7 cellular contexts compared by ENCODE assay signal in the genomic region with DNA sequence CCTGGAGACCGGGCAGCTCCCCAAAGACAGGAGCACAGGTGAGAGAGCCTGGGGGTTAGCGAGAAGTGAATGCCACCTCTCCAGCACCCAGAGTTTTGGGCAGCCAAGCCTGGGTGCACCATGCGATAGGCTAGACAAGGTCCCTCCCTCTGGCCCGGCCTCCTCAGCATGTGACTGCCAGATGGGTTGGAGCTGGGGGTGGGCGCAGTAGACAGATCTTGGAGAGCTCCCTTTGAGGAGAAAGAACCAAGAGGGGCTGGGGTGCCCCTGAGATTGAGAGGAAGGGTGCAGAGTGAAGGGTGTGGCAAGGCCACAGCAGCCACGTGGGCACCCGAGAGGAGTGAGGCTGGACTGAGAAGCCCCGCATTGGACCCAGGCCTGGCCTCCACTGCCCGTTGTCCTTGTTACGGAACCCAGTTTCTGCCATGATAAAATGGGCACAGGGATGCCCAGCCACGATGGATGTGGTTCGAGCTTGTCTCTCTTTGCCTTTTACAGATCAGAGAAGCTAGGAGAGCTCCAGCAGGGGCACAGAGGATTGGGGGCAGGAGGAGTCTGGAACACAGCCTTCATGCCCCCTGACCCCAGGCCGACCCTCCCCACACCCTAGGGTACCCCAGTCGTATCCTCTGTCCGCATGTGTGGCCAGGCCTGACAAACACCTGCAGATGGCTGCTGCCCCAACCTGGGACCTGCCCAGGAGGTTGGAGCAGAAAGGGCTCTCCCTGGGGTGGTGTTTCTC. TPM values are rescaled to one million over a fixed set of nuclear protein-coding genes. Genes with fewer than 3 reads are reported as not detected.
DNase-seq lines count a peak whose midpoint lies in the region; ATAC-seq and TF ChIP-seq lines count a peak whose summit lies in the region.

No MANE protein-coding gene starts in this region.

- H3K27me3 Mint-ChIP-seq in T-cell, result peaks cover 0 to 3% of the 10 kb centered on the region in 2 donors

- no peaks in the 10 kb centered on the region for H3K9me3 Mint-ChIP-seq in T-cell

- CTCF ChIA-PET in HEK293 (lab: Yijun Ruan, JAX) (interaction anchor here (0.6 to 3.0 kb wide), 20 partner anchors 9 to 278 kb away, joined by 3 to 18 read pairs (median 4); a partner anchor contains a TSS), T-cell (lab: Charles Lee) (interaction anchor here in 1 of 2 donors (0.5 to 1.0 kb wide), 2 partner anchors 50 to 885 kb away, joined by 3 read pairs; a partner anchor contains a TSS)

- H3K27me3 ChIP-seq in skeletal muscle tissue (ENCODE audit: control insufficient read depth in 3 of 3, insufficient read depth in 3 of 3, low read length in 3 of 3), result peaks cover 0 to 14% (median 7%) of the 10 kb centered on the region in 3 donors

- no peak for DNase-seq in T-cell
- no peak for DNase-seq in fibroblast of pulmonary artery (ENCODE audit: low read depth)
- DNase-seq in dedifferentiated amniotic fluid mesenchymal stem cell (ENCODE audit: extremely low spot score), result no peak

- H3K4me1 ChIP-seq in HEK293 (ENCODE audit: control insufficient read depth, insufficient read depth, low read length), result peaks cover 10% of the 10 kb centered on the region
- H3K4me1 ChIP-seq in skeletal muscle tissue (ENCODE audit: control insufficient read depth in 3 of 3, insufficient read depth in 3 of 3, low read length in 3 of 3), result peaks cover 18 to 19% (median 19%) of the 10 kb centered on the region in 3 donors

- TF ChIP-seq CTCF in HEK293 (tag by site-specific recombination; IDR thresholded peaks at IDR 0.05) (no peak), fibroblast of pulmonary artery (IDR thresholded peaks at IDR 0.05; ENCODE audit: low read length, missing control alignments) (no peak)

- H3K36me3 ChIP-seq in HEK293 (ENCODE audit: control insufficient read depth in 2 of 2, insufficient read depth in 1 of 2, low read length in 2 of 2) (peaks cover 0 to 21% of the 10 kb centered on the region in 2 experiments; a peak in 1 of 3 replicates), skeletal muscle tissue (ENCODE audit: control insufficient read depth in 3 of 3, insufficient read depth in 3 of 3, low read length in 3 of 3) (peaks cover 0 to 8% (median 7%) of the 10 kb centered on the region in 3 donors)

- ATAC-seq in T-cell (replicated peaks in 1 of 4), result no peak
- no peak for ATAC-seq in HG03108 (IDR thresholded peaks at IDR 0.05; ENCODE audit: unreplicated experiment)
- no peak for ATAC-seq in GM18870 (IDR thresholded peaks at IDR 0.05; ENCODE audit: unreplicated experiment)

- POLR2A ChIA-PET in HEK293 (lab: Yijun Ruan, JAX) (interaction anchor here (0.9 to 2.6 kb wide), 5 partner anchors 9 to 448 kb away, joined by 3 to 8 read pairs (median 4); a partner anchor contains a TSS), T-cell (lab: Charles Lee) (interaction anchor here in 1 of 2 donors (0.6 kb wide), 1 partner anchor 431 kb away, joined by 10 read pairs; no protein-coding TSS in a partner anchor)

- H3K4me3 ChIP-seq in HEK293 (ENCODE audit: low read depth, low read length), result no peak overlapping the region
- H3K4me3 ChIP-seq in fibroblast of pulmonary artery (replicated peaks; ENCODE audit: low read depth, low read length), result peak overlapping the region; percentile 88
- peak overlapping the region; percentile 87 to 95 (median 93) for H3K4me3 ChIP-seq in skeletal muscle tissue (ENCODE audit: low read length in 3 of 3)

- peak overlapping the region; percentile 43 to 82 for H3K27ac Mint-ChIP-seq in T-cell

- peaks cover 5% of the 10 kb centered on the region for H3K36me3 Mint-ChIP-seq in T-cell

- H3K9me3 ChIP-seq in HEK293 (ENCODE audit: control insufficient read depth, insufficient read depth, low read depth, low read length) (no peaks in the 10 kb centered on the region), skeletal muscle tissue (ENCODE audit: control insufficient read depth in 3 of 3, low read length in 3 of 3) (no peaks in the 10 kb centered on the region)

- no peak overlapping the region for H3K27ac ChIP-seq in HEK293 (ENCODE audit: extremely low read depth, low read depth, low read length)
- H3K27ac ChIP-seq in skeletal muscle tissue (ENCODE audit: low read depth, low read length), result no peak overlapping the region

- peak overlapping the region; percentile 78 to 82 (median 80) for H3K4me3 Mint-ChIP-seq in T-cell

- H3K4me1 Mint-ChIP-seq in T-cell, result peaks cover 28 to 43% (median 33%) of the 10 kb centered on the region in 3 donors

- peak overlapping the region in 2 of 3 donors; percentile 38 to 94 for H3K9ac ChIP-seq in skeletal muscle tissue (ENCODE audit: low read depth in 1 of 3, low read length in 3 of 3)

TF ChIP-seq in HEK293, 187 proteins besides CTCF, POLR2A, EP300 and RAD21:
- no peak for TF ChIP-seq FEZF1 (tag by site-specific recombination; IDR thresholded peaks at IDR 0.05)
- TF ChIP-seq ZNF529 (tag by site-specific recombination; IDR thresholded peaks at IDR 0.05; ENCODE audit: insufficient replicate concordance), result no peak
- TF ChIP-seq, protein P1, sequence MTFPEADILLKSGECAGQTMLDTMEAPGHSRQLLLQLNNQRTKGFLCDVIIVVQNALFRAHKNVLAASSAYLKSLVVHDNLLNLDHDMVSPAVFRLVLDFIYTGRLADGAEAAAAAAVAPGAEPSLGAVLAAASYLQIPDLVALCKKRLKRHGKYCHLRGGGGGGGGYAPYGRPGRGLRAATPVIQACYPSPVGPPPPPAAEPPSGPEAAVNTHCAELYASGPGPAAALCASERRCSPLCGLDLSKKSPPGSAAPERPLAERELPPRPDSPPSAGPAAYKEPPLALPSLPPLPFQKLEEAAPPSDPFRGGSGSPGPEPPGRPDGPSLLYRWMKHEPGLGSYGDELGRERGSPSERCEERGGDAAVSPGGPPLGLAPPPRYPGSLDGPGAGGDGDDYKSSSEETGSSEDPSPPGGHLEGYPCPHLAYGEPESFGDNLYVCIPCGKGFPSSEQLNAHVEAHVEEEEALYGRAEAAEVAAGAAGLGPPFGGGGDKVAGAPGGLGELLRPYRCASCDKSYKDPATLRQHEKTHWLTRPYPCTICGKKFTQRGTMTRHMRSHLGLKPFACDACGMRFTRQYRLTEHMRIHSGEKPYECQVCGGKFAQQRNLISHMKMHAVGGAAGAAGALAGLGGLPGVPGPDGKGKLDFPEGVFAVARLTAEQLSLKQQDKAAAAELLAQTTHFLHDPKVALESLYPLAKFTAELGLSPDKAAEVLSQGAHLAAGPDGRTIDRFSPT (tag by site-specific recombination; IDR thresholded peaks at IDR 0.05), result 0 out of 2 replicates have a peak, but pooled peaks have one; percentile 19
- TF ChIP-seq, protein P2, sequence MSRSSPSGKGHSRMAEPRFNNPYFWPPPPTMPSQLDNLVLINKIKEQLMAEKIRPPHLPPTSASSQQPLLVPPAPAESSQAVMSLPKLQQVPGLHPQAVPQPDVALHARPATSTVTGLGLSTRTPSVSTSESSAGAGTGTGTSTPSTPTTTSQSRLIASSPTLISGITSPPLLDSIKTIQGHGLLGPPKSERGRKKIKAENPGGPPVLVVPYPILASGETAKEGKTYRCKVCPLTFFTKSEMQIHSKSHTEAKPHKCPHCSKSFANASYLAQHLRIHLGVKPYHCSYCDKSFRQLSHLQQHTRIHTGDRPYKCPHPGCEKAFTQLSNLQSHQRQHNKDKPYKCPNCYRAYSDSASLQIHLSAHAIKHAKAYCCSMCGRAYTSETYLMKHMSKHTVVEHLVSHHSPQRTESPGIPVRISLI (tag by site-specific recombination; IDR thresholded peaks at IDR 0.05), result no peak
- TF ChIP-seq ZFP3 (tag by site-specific recombination; IDR thresholded peaks at IDR 0.05; ENCODE audit: low read depth), result no peak
- no peak for TF ChIP-seq ZNF623 (tag by site-specific recombination; IDR thresholded peaks at IDR 0.05)
- no peak for TF ChIP-seq ZNF404 (tag by site-specific recombination; IDR thresholded peaks at IDR 0.05)
- TF ChIP-seq ZBTB48 (tag by site-specific recombination; IDR thresholded peaks at IDR 0.05), result no peak
- TF ChIP-seq ZNF843 (tag by site-specific recombination; IDR thresholded peaks at IDR 0.05), result no peak
- no peak for TF ChIP-seq ZNF174 (tag by site-specific recombination; IDR thresholded peaks at IDR 0.05)
- TF ChIP-seq, protein P3, sequence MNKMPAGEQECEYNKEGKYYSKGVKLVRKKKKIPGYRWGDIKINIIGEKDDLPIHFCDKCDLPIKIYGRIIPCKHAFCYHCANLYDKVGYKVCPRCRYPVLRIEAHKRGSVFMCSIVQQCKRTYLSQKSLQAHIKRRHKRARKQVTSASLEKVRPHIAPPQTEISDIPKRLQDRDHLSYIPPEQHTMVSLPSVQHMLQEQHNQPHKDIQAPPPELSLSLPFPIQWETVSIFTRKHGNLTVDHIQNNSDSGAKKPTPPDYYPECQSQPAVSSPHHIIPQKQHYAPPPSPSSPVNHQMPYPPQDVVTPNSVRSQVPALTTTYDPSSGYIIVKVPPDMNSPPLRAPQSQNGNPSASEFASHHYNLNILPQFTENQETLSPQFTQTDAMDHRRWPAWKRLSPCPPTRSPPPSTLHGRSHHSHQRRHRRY (tag by site-specific recombination; IDR thresholded peaks at IDR 0.05), result no peak
- TF ChIP-seq SP2 (tag by site-specific recombination; IDR thresholded peaks at IDR 0.05), result peak; percentile 44

RNA-seq across cellular contexts. Expression of a gene that starts 1.3 kb away (rescaled TPM):
- total RNA-seq in T-cell, result 10 to 100 TPM; 24.4 to 53.5 (median 45.8) TPM
- total RNA-seq in skeletal muscle tissue, result 28.7 TPM

RNA-seq across cellular contexts. Expression of a gene that starts 3.6 kb away (rescaled TPM):
- 1 to 10 TPM; 1.9 to 2.9 (median 2.3) TPM for total RNA-seq in T-cell
- total RNA-seq in skeletal muscle tissue, result 1.0 TPM

RNA-seq across cellular contexts. Expression of a gene that starts 15.3 kb away (rescaled TPM):
- total RNA-seq in T-cell (10 to 100 TPM; 60.5 to 86.7 (median 82.8) TPM), skeletal muscle tissue (34.4 TPM)

RNA-seq across cellular contexts. Expression of a gene that starts 28.2 kb away (rescaled TPM):
- total RNA-seq in T-cell (not detected), skeletal muscle tissue (not detected)

RNA-seq across cellular contexts. Expression of a gene that starts 34.4 kb away (rescaled TPM):
- total RNA-seq in T-cell (under 1 TPM in 1 of 5 donors, not detected in 4; 0.16 TPM), skeletal muscle tissue (not detected)
